Comparison of ENCODE assay signal across 12 cellular contexts in the genomic region with DNA sequence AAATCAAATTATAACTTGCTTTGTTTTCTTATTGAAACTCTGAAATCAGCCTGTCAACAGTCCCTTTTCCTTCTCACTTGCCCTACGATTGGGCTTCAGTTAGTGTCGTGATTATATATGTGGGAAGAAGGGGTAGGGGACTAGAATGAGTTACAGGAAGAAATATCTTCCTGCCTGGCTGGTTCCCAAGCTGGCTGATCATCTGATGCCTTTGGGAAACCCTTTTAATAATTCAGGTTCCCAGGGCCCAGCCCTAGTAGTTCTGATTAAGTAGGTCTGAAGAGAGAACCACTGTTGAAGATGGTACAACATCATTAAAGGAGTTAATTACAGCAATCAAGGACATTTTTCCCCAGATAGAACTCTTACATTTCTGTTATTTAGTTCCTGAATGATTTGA.
DNase-seq lines count a peak whose midpoint lies in the region; ATAC-seq, FAIRE-seq and TF ChIP-seq lines count a peak whose summit lies in the region.
"Had no signal": no experiment of that assay in that cellular context is flagged by ENCODE, and none has a peak within 500 bp of the region (broad histone marks: within the 10 kb centered on the region; RNA-seq: fewer than 3 reads in every experiment).

No MANE protein-coding gene starts in this region.

- H3K9me3 Mint-ChIP-seq in CD4-positive, CD25-positive, alpha-beta regulatory T cell, result no peaks in the 10 kb centered on the region
- no peaks in the 10 kb centered on the region for H3K9me3 Mint-ChIP-seq in endodermal cell

- peaks cover 69% of the 10 kb centered on the region for H3K79me2 ChIP-seq in PC-9 (ENCODE audit: low read depth)

- H3K4me3 ChIP-seq in CD4-positive, CD25-positive, alpha-beta regulatory T cell (ENCODE audit: low read depth, low read length), result no peak overlapping the region
- H3K4me3 ChIP-seq in PC-9 (no peak overlapping the region), endodermal cell (ENCODE audit: low read length) (no peak overlapping the region), pancreas (no peak overlapping the region)
- H3K4me3 ChIP-seq: esophagus squamous epithelium had no signal

- no peaks in the 10 kb centered on the region for H3K27me3 Mint-ChIP-seq in CD4-positive, CD25-positive, alpha-beta regulatory T cell
- no peaks in the 10 kb centered on the region for H3K27me3 Mint-ChIP-seq in endodermal cell (ENCODE audit: insufficient read depth)

- no peaks in the 10 kb centered on the region for H3K27me3 ChIP-seq in CD4-positive, CD25-positive, alpha-beta regulatory T cell (ENCODE audit: control insufficient read depth, insufficient read depth, low read length)
- H3K27me3 ChIP-seq in PC-9 (ENCODE audit: insufficient read depth, low read depth), result no peaks in the 10 kb centered on the region
- H3K27me3 ChIP-seq in endodermal cell (ENCODE audit: control insufficient read depth, insufficient read depth, low read length, poor library complexity, severe bottlenecking), result no peaks in the 10 kb centered on the region
- no peaks in the 10 kb centered on the region for H3K27me3 ChIP-seq in pancreas
- H3K27me3 ChIP-seq: esophagus squamous epithelium had no signal

- peak overlapping the region; percentile 14 to 82 (median 75) for H3K27ac Mint-ChIP-seq in CD4-positive, CD25-positive, alpha-beta regulatory T cell
- peak overlapping the region; percentile 62 for H3K27ac Mint-ChIP-seq in endodermal cell

- ATAC-seq in CD4-positive, CD25-positive, alpha-beta regulatory T cell (ENCODE audit: low read depth in 2 of 2), result no peak
- ATAC-seq in pancreas, result peak; percentile 33 to 50 (median 38)
- ATAC-seq in GM18858 (IDR thresholded peaks at IDR 0.05; ENCODE audit: unreplicated experiment), result no peak
- ATAC-seq in HG03354 (IDR thresholded peaks at IDR 0.05; ENCODE audit: poor library complexity, severe bottlenecking, unreplicated experiment), result no peak
- ATAC-seq in left colon, result no peak

- TSS peak; percentile 1 for BruUV-seq in PC-9 (replicated peaks; lab: Mats Ljungman, UMichigan)

- TF ChIP-seq CTCF in PC-9 (conservative IDR thresholded peaks at IDR 0.05) (no peak), endodermal cell (conservative IDR thresholded peaks at IDR 0.05) (no peak), pancreas (IDR thresholded peaks at IDR 0.05) (no peak)

- H3K9me3 ChIP-seq in CD4-positive, CD25-positive, alpha-beta regulatory T cell (ENCODE audit: control insufficient read depth in 2 of 2, low read length in 2 of 2), result no peaks in the 10 kb centered on the region
- H3K9me3 ChIP-seq in PC-9 (ENCODE audit: insufficient read depth, low read depth) (no peaks in the 10 kb centered on the region), endodermal cell (ENCODE audit: control insufficient read depth, low read length) (no peaks in the 10 kb centered on the region), pancreas (no peaks in the 10 kb centered on the region)
- H3K9me3 ChIP-seq: esophagus squamous epithelium had no signal

- H3K27ac ChIP-seq in CD4-positive, CD25-positive, alpha-beta regulatory T cell (ENCODE audit: insufficient read depth, low read length, poor library complexity, severe bottlenecking), result no peak overlapping the region
- H3K27ac ChIP-seq in PC-9 (peak overlapping the region; percentile 62), endodermal cell (ENCODE audit: low read depth, low read length) (no peak overlapping the region), pancreas (peak overlapping the region in 2 of 4 donors; percentile 45 to 55)

- H3F3A ChIP-seq in PC-9 (ENCODE audit: insufficient read depth, low read depth), result 0 out of 2 replicates have a peak, but pooled peaks cover 14% of the 10 kb centered on the region

- H3K4me1 ChIP-seq in CD4-positive, CD25-positive, alpha-beta regulatory T cell (ENCODE audit: control insufficient read depth, insufficient read depth, low read length, poor library complexity, severe bottlenecking), result peaks cover 3% of the 10 kb centered on the region
- H3K4me1 ChIP-seq in PC-9 (replicated peaks; ENCODE audit: insufficient read depth) (peaks cover 18% of the 10 kb centered on the region), endodermal cell (ENCODE audit: control insufficient read depth, insufficient read depth, low read length) (no peaks in the 10 kb centered on the region), pancreas (peaks cover 26 to 59% (median 32%) of the 10 kb centered on the region in 3 donors)

- peaks cover 59% of the 10 kb centered on the region for H3K36me3 ChIP-seq in CD4-positive, CD25-positive, alpha-beta regulatory T cell (ENCODE audit: control insufficient read depth, insufficient read depth, low read length)
- H3K36me3 ChIP-seq in PC-9 (ENCODE audit: low read depth) (peaks cover 54% of the 10 kb centered on the region), endodermal cell (ENCODE audit: control insufficient read depth, insufficient read depth, low read length) (peaks cover 61% of the 10 kb centered on the region), pancreas (peaks cover 0 to 19% (median 0%) of the 10 kb centered on the region in 3 donors)

- H3K4me2 ChIP-seq in PC-9, result 0 out of 2 replicates have a peak overlapping the region, but pooled peaks have one; percentile 4

- no peaks in the 10 kb centered on the region for H3K9me2 ChIP-seq in PC-9 (ENCODE audit: insufficient read depth)

- WGBS in endodermal cell (ENCODE audit: insufficient coverage in 1 of 2, insufficient read length in 1 of 2), 2 experiments, result 97% methylated on average over 2 of the region's 2 CpGs; no CpG with 5 or more reads in 1 of the 2 experiments
- 54 to 58% methylated on average over 2 of the region's 2 CpGs for WGBS in pancreas, 2 donors

- H3K9ac ChIP-seq in endodermal cell (ENCODE audit: extremely low read depth, low read length, poor library complexity, severe bottlenecking), result no peak overlapping the region

- no peak for DNase-seq in CD4-positive, CD25-positive, alpha-beta regulatory T cell
- DNase-seq in PC-9 (no peak), endodermal cell (no peak), pancreas (no peak), left colon (no peak), Ammon's horn (ENCODE audit: low spot score) (no peak)
- DNase-seq: amniotic stem cell, esophagus squamous epithelium, SW 1271 had no signal

- H3K36me3 Mint-ChIP-seq in CD4-positive, CD25-positive, alpha-beta regulatory T cell, result peaks cover 46% of the 10 kb centered on the region
- peaks cover 38% of the 10 kb centered on the region for H3K36me3 Mint-ChIP-seq in endodermal cell (ENCODE audit: low read depth)

- peaks cover 8% of the 10 kb centered on the region for H4K20me1 ChIP-seq in PC-9 (ENCODE audit: insufficient read depth)

- POLR2A ChIA-PET in PC-9 (lab: Charles Lee; ENCODE audit: unreplicated experiment), result no interaction called here

- H3K4me3 Mint-ChIP-seq in CD4-positive, CD25-positive, alpha-beta regulatory T cell, result no peak overlapping the region
- no peak overlapping the region for H3K4me3 Mint-ChIP-seq in endodermal cell

- peaks cover 15 to 68% (median 41%) of the 10 kb centered on the region in 4 donors for H3K4me1 Mint-ChIP-seq in CD4-positive, CD25-positive, alpha-beta regulatory T cell
- peaks cover 26% of the 10 kb centered on the region for H3K4me1 Mint-ChIP-seq in endodermal cell

- H2AFZ ChIP-seq in PC-9, result no peak overlapping the region

- CTCF ChIA-PET in PC-9 (lab: Charles Lee), result no interaction called here

- intact Hi-C loops in PC-9 (cut with micrococcal nuclease; ENCODE audit: unreplicated experiment), result loop anchor here (5.0 kb wide), 1 partner anchor 41 kb away; no protein-coding TSS in a partner anchor
- intact Hi-C loops in pancreas (cut with DNase I), result no loop called here
- intact Hi-C loops in left colon (cut with DNase I, micrococcal nuclease), result no loop called here

- no peak for FAIRE-seq in pancreas (lab: Jason Lieb, UNC)
- FAIRE-seq: keratinocyte had no signal

Comparison
In these comparisons a context has a peak if more than half of its experiments do, and no peak if none do; other contexts are left out.
1. ATAC-seq: peak in pancreas (4 of 4); none in CD4-positive, CD25-positive, alpha-beta regulatory T cell (0 of 2), GM18858 (single experiment), HG03354 (single experiment) and left colon (single experiment).